9 cellular contexts compared by ENCODE assay signal in the genomic region with DNA sequence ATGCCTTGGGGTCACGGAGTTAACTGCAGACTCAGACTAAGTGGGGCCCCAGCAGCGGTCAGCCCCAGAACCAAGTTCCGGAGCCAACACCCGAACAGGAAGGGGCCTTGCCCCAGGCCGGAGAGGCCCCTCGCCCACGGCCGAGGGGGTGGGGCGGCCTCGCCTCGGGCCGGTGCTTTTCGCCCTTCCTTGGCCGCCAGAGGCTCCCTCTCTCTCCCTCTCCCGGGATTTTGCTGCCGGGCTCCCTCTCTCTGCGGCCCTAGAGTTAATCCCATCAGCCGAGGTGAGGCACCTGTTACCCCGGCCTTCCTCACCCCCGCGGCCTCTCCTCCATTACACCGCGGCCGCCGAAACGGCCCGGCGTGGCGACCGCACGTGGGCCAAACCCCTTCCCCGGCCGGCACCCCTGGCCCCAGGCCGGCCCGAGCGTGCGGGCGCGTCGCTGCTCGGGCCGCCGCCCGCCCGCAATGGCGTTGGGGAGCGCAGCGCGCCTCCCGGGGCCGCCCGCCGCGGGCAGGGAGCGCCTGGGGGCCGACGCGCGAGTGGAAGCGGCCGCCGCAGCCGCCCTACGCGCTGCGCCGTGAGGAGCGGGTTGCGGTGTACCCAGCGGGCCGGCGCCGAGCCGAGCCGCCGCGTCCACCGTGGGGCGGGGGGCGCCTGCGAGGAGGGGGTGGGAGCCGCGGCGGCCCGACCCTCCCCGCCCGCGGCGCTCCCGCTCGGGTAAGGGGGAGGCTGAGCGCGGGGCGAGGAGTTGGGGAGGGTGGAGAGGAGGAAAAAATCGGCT. TPM values are rescaled to one million over a fixed set of nuclear protein-coding genes. Genes with fewer than 3 reads are reported as not detected.
DNase-seq lines count a peak whose midpoint lies in the region; TF ChIP-seq lines count a peak whose summit lies in the region.
"Had no signal": no experiment of that assay in that cellular context is flagged by ENCODE, and none has a peak within 500 bp of the region (broad histone marks: within the 10 kb centered on the region; RNA-seq: fewer than 3 reads in every experiment).

A gene (plus strand): TSS at position 175 of the 784 bp plus-strand sequence. CDS start 2,520 bp downstream, outside the sequence.

- H3K4me2 ChIP-seq in hepatocyte (peak within 1 kb of the TSS; percentile 93), Karpas-422 (ENCODE audit: low read depth, low read length, poor library complexity, severe bottlenecking) (no peak within 1 kb of the TSS)

- H3K4me3 ChIP-seq in hepatocyte (peak within 1 kb of the TSS; percentile 87), Karpas-422 (ENCODE audit: low read length) (no peak within 1 kb of the TSS)

- no peak within 1 kb of the TSS for H3K9ac ChIP-seq in Karpas-422 (ENCODE audit: low read length)

- H4K20me1 ChIP-seq in hepatocyte (ENCODE audit: insufficient read depth, poor library complexity, severe bottlenecking) (no peaks in the 10 kb centered on the region), Karpas-422 (ENCODE audit: insufficient read depth, low read depth, low read length) (no peaks in the 10 kb centered on the region)

- H3K27me3 ChIP-seq in hepatocyte (no peaks in the 10 kb centered on the region), Karpas-422 (ENCODE audit: low read length) (0 out of 2 replicates have a peak, but pooled peaks cover 2% of the 10 kb centered on the region)

- peak; percentile 41 for TF ChIP-seq CTCF in hepatocyte (IDR thresholded peaks at IDR 0.05; ENCODE audit: poor library complexity)

- H3K4me1 ChIP-seq in hepatocyte (ENCODE audit: insufficient read depth) (peaks cover 29% of the 10 kb centered on the region), Karpas-422 (ENCODE audit: low read length) (no peaks in the 10 kb centered on the region)

- H3K79me2 ChIP-seq in hepatocyte (peaks cover 39% of the 10 kb centered on the region), Karpas-422 (ENCODE audit: low read length) (no peaks in the 10 kb centered on the region)

- H3K9me3 ChIP-seq in hepatocyte (ENCODE audit: low read depth) (no peaks in the 10 kb centered on the region), Karpas-422 (ENCODE audit: low read length) (no peaks in the 10 kb centered on the region)

- peak; percentile 21 for DNase-seq in NCI-H2107 treated with DMSO at 0.1 percent for 48 hours (lab: John Stamatoyannopoulos, UW; ENCODE audit: unreplicated experiment)
- DNase-seq in NCI-H2107 (lab: John Stamatoyannopoulos, UW): no peak
- peak; percentile 32 for DNase-seq in NCI-H2029 (lab: John Stamatoyannopoulos, UW)
- DNase-seq in hepatocyte (ENCODE audit: low spot score): peak; percentile 75
- DNase-seq in pons (ENCODE audit: low spot score): peak; percentile 53
- DNase-seq in GDM1 (lab: John Stamatoyannopoulos, UW): no peak
- DNase-seq in Karpas-422: no peak
- DNase-seq: CD4-positive, CD25-positive, alpha-beta regulatory T cell had no signal

- H3K9me2 ChIP-seq in hepatocyte (replicated peaks; ENCODE audit: insufficient read depth) (no peaks in the 10 kb centered on the region), Karpas-422 (replicated peaks; ENCODE audit: insufficient read depth, low read length) (no peaks in the 10 kb centered on the region)

- WGBS in hepatocyte (ENCODE audit: low lambda C conversion rate, missing lambda C conversion rate): 3% methylated on average over 48 of the region's 95 CpGs

- H2AFZ ChIP-seq in hepatocyte (peak within 1 kb of the TSS; percentile 99), Karpas-422 (ENCODE audit: low read length) (no peak within 1 kb of the TSS)

- H3K36me3 ChIP-seq in hepatocyte (replicated peaks; ENCODE audit: insufficient read depth, low read depth) (no peaks in the 10 kb centered on the region), Karpas-422 (ENCODE audit: insufficient read depth, low read length) (no peaks in the 10 kb centered on the region)

- peak within 1 kb of the TSS; percentile 62 for H3K27ac ChIP-seq in angular gyrus (ENCODE audit: low read depth, low read length)
- peak within 1 kb of the TSS; percentile 95 for H3K27ac ChIP-seq in hepatocyte
- no peak within 1 kb of the TSS for H3K27ac ChIP-seq in Karpas-422 (ENCODE audit: low read length)

RNA-seq across cellular contexts. Expression of the gene that starts here (rescaled TPM):
- 25.7 and 32.2 TPM in 2 replicates for total RNA-seq in hepatocyte
- 11.7 and 12.6 TPM in 2 replicates for polyA plus RNA-seq in hepatocyte
- total RNA-seq in Karpas-422 (2014; rRNA removed; shearing (Covaris generic); ENCODE audit: low replicate concordance): not detected in 2 replicates
- total RNA-seq: CD4-positive, CD25-positive, alpha-beta regulatory T cell had no signal
- polyA plus RNA-seq: CD4-positive, CD25-positive, alpha-beta regulatory T cell had no signal

Comparison
In these comparisons a context has a peak if more than half of its experiments do, and no peak if none do; other contexts are left out.
1. RNA of the gene that starts here (total RNA-seq): 25.7 to 32.2 TPM in hepatocyte; not detected in Karpas-422; every median in the first group is over 10 times any median in the second.
2. DNase-seq: peak in NCI-H2107 treated with DMSO at 0.1 percent for 48 hours (single experiment), NCI-H2029 (single experiment), hepatocyte (single experiment) and pons (single experiment); none in NCI-H2107 (single experiment), GDM1 (single experiment) and Karpas-422 (single experiment).